ENCODE assay signal across 15 cellular contexts in the genomic region with DNA sequence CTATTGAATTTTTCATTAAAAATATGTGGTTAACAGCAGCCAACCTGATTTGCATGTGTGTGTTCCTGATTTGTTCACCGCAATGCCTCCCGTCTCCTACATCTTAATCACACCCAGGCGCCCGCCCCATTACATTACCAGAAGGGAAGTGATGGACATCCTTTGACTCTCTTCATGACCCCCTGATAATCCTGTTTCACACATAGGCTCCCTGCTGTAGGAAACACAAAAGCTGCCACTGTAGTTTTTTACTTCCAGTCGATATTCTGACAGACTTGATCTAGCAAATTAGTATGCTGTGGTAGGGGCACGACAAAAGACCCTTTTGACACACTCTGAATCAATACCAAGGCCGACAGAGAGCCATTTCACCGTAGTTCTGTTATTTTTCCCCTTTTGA.
DNase-seq lines count a peak whose midpoint lies in the region; TF ChIP-seq lines count a peak whose summit lies in the region.
"Had no signal": no experiment of that assay in that cellular context is flagged by ENCODE, and none has a peak within 500 bp of the region (broad histone marks: within the 10 kb centered on the region; RNA-seq: fewer than 3 reads in every experiment).

No MANE protein-coding gene starts in this region.

- no peak for TF ChIP-seq EP300 in ovary (IDR thresholded peaks at IDR 0.05)

- peaks cover 2% of the 10 kb centered on the region for H3K9me3 Mint-ChIP-seq in endodermal cell
- H3K9me3 Mint-ChIP-seq in neural crest cell: no peaks in the 10 kb centered on the region

- H3K27me3 Mint-ChIP-seq in endodermal cell (ENCODE audit: insufficient read depth): no peaks in the 10 kb centered on the region
- H3K27me3 Mint-ChIP-seq in neural crest cell (ENCODE audit: low read depth): peaks cover 82% of the 10 kb centered on the region
- H3K27me3 Mint-ChIP-seq: B cell; CD4-positive, alpha-beta T cell had no signal

- no TSS peak for BruUV-seq in A673 (replicated peaks; lab: Mats Ljungman, UMichigan)

- H3K9me3 ChIP-seq in A673 (ENCODE audit: low read depth, low read length, poor library complexity, severe bottlenecking) (no peaks in the 10 kb centered on the region), endodermal cell (ENCODE audit: control insufficient read depth, low read length) (no peaks in the 10 kb centered on the region), ovary (no peaks in the 10 kb centered on the region)

- DNase-seq in A673 (ENCODE audit: low spot score): peak; percentile 55
- peak; percentile 51 for DNase-seq in NCI-H2227 treated with DMSO at 0.1 percent for 48 hours (lab: John Stamatoyannopoulos, UW)
- no peak for DNase-seq in endodermal cell
- DNase-seq in neural crest cell (ENCODE audit: low read depth, low spot score): peak; percentile 32
- DNase-seq in DMS153 (lab: John Stamatoyannopoulos, UW): no peak
- DNase-seq in SW480 (ENCODE audit: low spot score): no peak
- no peak for DNase-seq in ovary
- DNase-seq in NCI-H1105 (lab: John Stamatoyannopoulos, UW): no peak
- DNase-seq: C1 segment of cervical spinal cord; Calu3; CD4-positive, alpha-beta T cell; DMS 273 treated with DMSO at 0.1 percent for 48 hours; DMS79 had no signal

- no peak overlapping the region for H3K9ac ChIP-seq in endodermal cell (ENCODE audit: extremely low read depth, low read length, poor library complexity, severe bottlenecking)

- H3K4me3 ChIP-seq in A673 (ENCODE audit: low read depth, low read length, poor library complexity, severe bottlenecking) (no peak overlapping the region), endodermal cell (ENCODE audit: low read length) (no peak overlapping the region), ovary (no peak overlapping the region)

- peak overlapping the region; percentile 13 for H3K27ac Mint-ChIP-seq in endodermal cell
- H3K27ac Mint-ChIP-seq in neural crest cell (ENCODE audit: unreplicated experiment): no peak overlapping the region
- H3K27ac Mint-ChIP-seq: B cell; CD4-positive, alpha-beta T cell had no signal

- WGBS in endodermal cell (ENCODE audit: insufficient coverage in 1 of 2, insufficient read length in 1 of 2), 2 experiments: 66 to 67% methylated on average over 4 to 8 of the region's 8 CpGs
- 55 to 61% (median 57%) methylated on average over 8 of the region's 8 CpGs for WGBS in ovary, 3 donors

- H3K36me3 Mint-ChIP-seq in endodermal cell (ENCODE audit: low read depth) (no peaks in the 10 kb centered on the region), neural crest cell (ENCODE audit: low read depth) (no peaks in the 10 kb centered on the region)

- H3K4me1 Mint-ChIP-seq in endodermal cell (peaks cover 27% of the 10 kb centered on the region), neural crest cell (peaks cover 20% of the 10 kb centered on the region)
- H3K4me1 Mint-ChIP-seq: B cell had no signal

- intact Hi-C loops in A673 (cut with micrococcal nuclease; ENCODE audit: unreplicated experiment) (no loop called here), ovary (cut with DNase I) (no loop called here)

- no peak for TF ChIP-seq CTCF in A673 (conservative IDR thresholded peaks at IDR 0.05; ENCODE audit: low read depth, low read length)
- no peak for TF ChIP-seq CTCF in endodermal cell (conservative IDR thresholded peaks at IDR 0.05)
- no peak for TF ChIP-seq CTCF in neural crest cell (conservative IDR thresholded peaks at IDR 0.05)
- no peak for TF ChIP-seq CTCF in ovary (IDR thresholded peaks at IDR 0.05)

- CTCF ChIA-PET in A673 (lab: Charles Lee): no interaction called here

- no peaks in the 10 kb centered on the region for H3K36me3 ChIP-seq in A673 (ENCODE audit: insufficient read depth, low read length, poor library complexity, severe bottlenecking)
- H3K36me3 ChIP-seq in endodermal cell (ENCODE audit: control insufficient read depth, insufficient read depth, low read length): no peaks in the 10 kb centered on the region
- no peaks in the 10 kb centered on the region for H3K36me3 ChIP-seq in ovary

- no peak overlapping the region for H3K27ac ChIP-seq in A673 (ENCODE audit: low read depth, low read length, poor library complexity, severe bottlenecking)
- no peak overlapping the region for H3K27ac ChIP-seq in endodermal cell (ENCODE audit: low read depth, low read length)
- H3K27ac ChIP-seq in ovary: no peak overlapping the region
- H3K27ac ChIP-seq: HL-60 had no signal

- H3K27me3 ChIP-seq in A673 (replicated peaks; ENCODE audit: insufficient read depth, low read depth, low read length, poor library complexity) (no peaks in the 10 kb centered on the region), endodermal cell (ENCODE audit: control insufficient read depth, insufficient read depth, low read length, poor library complexity, severe bottlenecking) (peaks cover 5% of the 10 kb centered on the region), ovary (no peaks in the 10 kb centered on the region)

- POLR2A ChIA-PET in A673 (lab: Charles Lee; ENCODE audit: low non-redundant PET): no interaction called here

- no peak for TF ChIP-seq POLR2A in ovary (IDR thresholded peaks at IDR 0.05)

- H3K4me1 ChIP-seq in A673 (ENCODE audit: insufficient read depth, low read length, poor library complexity, severe bottlenecking) (peaks cover 5% of the 10 kb centered on the region), endodermal cell (ENCODE audit: control insufficient read depth, insufficient read depth, low read length) (peaks cover 4% of the 10 kb centered on the region), ovary (ENCODE audit: insufficient read depth) (no peaks in the 10 kb centered on the region)

- H3K4me3 Mint-ChIP-seq in endodermal cell (no peak overlapping the region), neural crest cell (peak overlapping the region; percentile 8)
- H3K4me3 Mint-ChIP-seq: B cell; CD4-positive, alpha-beta T cell had no signal

Comparison
In these comparisons a context has a peak if more than half of its experiments do, and no peak if none do; other contexts are left out.
1. DNase-seq: peak in A673 (single experiment), NCI-H2227 treated with DMSO at 0.1 percent for 48 hours (single experiment) and neural crest cell (single experiment); none in endodermal cell (single experiment), DMS153 (single experiment), SW480 (single experiment), ovary (0 of 5) and NCI-H1105 (single experiment).